9 cellular contexts compared by ENCODE assay signal in the genomic region with DNA sequence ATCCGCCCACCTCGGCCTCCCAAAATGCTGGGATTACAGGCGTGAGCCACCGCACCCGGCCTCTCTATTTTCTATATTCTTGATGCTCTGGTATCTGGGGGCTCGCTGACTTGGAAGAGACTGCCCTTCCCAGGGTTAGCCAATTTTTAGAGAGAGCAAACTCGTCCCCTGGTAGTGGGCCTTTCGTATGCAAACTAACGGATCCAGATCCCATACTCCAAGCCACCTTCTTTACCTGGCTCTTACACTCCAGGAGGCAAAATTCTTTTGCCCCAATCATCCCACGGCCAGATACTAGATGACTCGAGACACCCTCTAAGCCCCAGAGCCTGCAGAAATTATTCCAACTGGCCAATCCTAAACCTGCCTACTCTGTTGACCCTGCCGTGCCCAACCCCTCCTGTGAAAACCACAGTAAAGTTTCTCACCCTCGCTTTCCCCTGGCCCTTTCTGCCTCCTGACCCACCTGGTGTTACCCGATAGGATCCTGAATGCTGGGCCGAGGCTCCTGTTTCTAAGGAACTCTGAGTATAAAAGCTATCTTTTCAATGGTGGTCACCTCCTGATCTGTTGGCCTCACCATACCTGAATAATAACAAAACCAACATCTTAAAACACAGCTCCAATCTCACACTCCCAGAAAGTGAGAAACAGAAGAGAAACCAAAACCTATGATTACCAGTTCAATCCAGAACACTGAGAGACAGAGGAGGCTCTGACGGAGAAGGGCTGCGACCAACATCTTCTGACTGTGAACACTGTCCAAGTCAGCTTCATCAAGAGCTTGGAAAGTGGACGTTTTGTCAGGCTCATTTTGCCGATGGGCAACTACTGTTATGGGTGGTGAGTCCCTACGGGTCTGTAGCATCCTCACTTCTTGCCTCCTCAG. TPM values are rescaled to one million over a fixed set of nuclear protein-coding genes. Genes with fewer than 3 reads are reported as not detected.
DNase-seq lines count a peak whose midpoint lies in the region; ATAC-seq and TF ChIP-seq lines count a peak whose summit lies in the region.
"Had no signal": no experiment of that assay in that cellular context is flagged by ENCODE, and none has a peak within 500 bp of the region (broad histone marks: within the 10 kb centered on the region; RNA-seq: fewer than 3 reads in every experiment).

No MANE protein-coding gene starts in this region.

- CTCF ChIA-PET in activated CD8-positive, alpha-beta T cell treated with anti-CD3 and anti-CD28 coated beads for 36 hours (lab: Charles Lee): no interaction called here

- peak overlapping the region; percentile 47 for H3K27ac Mint-ChIP-seq in nephron progenitor cell
- H3K27ac Mint-ChIP-seq in activated CD8-positive, alpha-beta T cell treated with anti-CD3 and anti-CD28 coated beads for 36 hours: no peak overlapping the region
- H3K27ac Mint-ChIP-seq: activated T-helper 1 cell treated with anti-CD3 and anti-CD28 coated beads, Interleukin-12 subunit alpha, Interleukin-12 subunit beta, Interleukin-2, Interleukin-4 antibody, amounts not matched to agents 30 ng/mL and 10 ng/mL and 1 ng/mL, durations not matched to agents 14 hours and 24 hours and 36 hours had no signal

- peak; percentile 91 for ATAC-seq in GM18907 (IDR thresholded peaks at IDR 0.05; ENCODE audit: unreplicated experiment)
- peak; percentile 83 for ATAC-seq in GM21825 (IDR thresholded peaks at IDR 0.05; ENCODE audit: unreplicated experiment)
- peak; percentile 92 for ATAC-seq in HG03378 (IDR thresholded peaks at IDR 0.05; ENCODE audit: unreplicated experiment)
- ATAC-seq in activated CD8-positive, alpha-beta T cell treated with anti-CD3 and anti-CD28 coated beads for 36 hours: no peak

- DNase-seq in nephron progenitor cell: no peak
- no peak for DNase-seq in stimulated activated naive CD4-positive, alpha-beta T cell treated with Interleukin-2 at 50 U/mL for 16 hours (lab: John Stamatoyannopoulos, UW)
- no peak for DNase-seq in COLO829 (ENCODE audit: low spot score)
- DNase-seq in HuH-7.5 (ENCODE audit: low spot score): no peak
- no peak for DNase-seq in activated CD8-positive, alpha-beta T cell treated with anti-CD3 and anti-CD28 coated beads for 36 hours

- H3K27me3 Mint-ChIP-seq in nephron progenitor cell (ENCODE audit: low read depth, poor library complexity): peaks cover 2% of the 10 kb centered on the region
- H3K27me3 Mint-ChIP-seq in activated CD8-positive, alpha-beta T cell treated with anti-CD3 and anti-CD28 coated beads for 36 hours: peaks cover 26% of the 10 kb centered on the region

- H3K36me3 Mint-ChIP-seq in nephron progenitor cell (ENCODE audit: low read depth): no peaks in the 10 kb centered on the region
- H3K36me3 Mint-ChIP-seq in activated CD8-positive, alpha-beta T cell treated with anti-CD3 and anti-CD28 coated beads for 36 hours (ENCODE audit: low read depth): no peaks in the 10 kb centered on the region

- POLR2A ChIA-PET in activated CD8-positive, alpha-beta T cell treated with anti-CD3 and anti-CD28 coated beads for 36 hours (lab: Charles Lee): interaction anchor here (0.5 kb wide), 1 partner anchor 235 kb away, joined by 3 read pairs; no protein-coding TSS in a partner anchor

- intact Hi-C loops in activated CD8-positive, alpha-beta T cell treated with anti-CD3 and anti-CD28 coated beads for 36 hours (cut with micrococcal nuclease): no loop called here

- no peak for TF ChIP-seq CTCF in nephron progenitor cell (IDR thresholded peaks at IDR 0.05)
- no peak for TF ChIP-seq CTCF in activated CD8-positive, alpha-beta T cell treated with anti-CD3 and anti-CD28 coated beads for 36 hours (IDR thresholded peaks at IDR 0.05)

- H3K4me3 Mint-ChIP-seq in nephron progenitor cell: no peak overlapping the region
- H3K4me3 Mint-ChIP-seq in activated CD8-positive, alpha-beta T cell treated with anti-CD3 and anti-CD28 coated beads for 36 hours: no peak overlapping the region
- H3K4me3 Mint-ChIP-seq: activated T-helper 1 cell treated with anti-CD3 and anti-CD28 coated beads, Interleukin-12 subunit alpha, Interleukin-12 subunit beta, Interleukin-2, Interleukin-4 antibody, amounts not matched to agents 30 ng/mL and 10 ng/mL and 1 ng/mL, durations not matched to agents 14 hours and 24 hours and 36 hours had no signal

- H3K9me3 Mint-ChIP-seq in nephron progenitor cell: peaks cover 8% of the 10 kb centered on the region
- H3K9me3 Mint-ChIP-seq in activated CD8-positive, alpha-beta T cell treated with anti-CD3 and anti-CD28 coated beads for 36 hours: no peaks in the 10 kb centered on the region
- H3K9me3 Mint-ChIP-seq: activated T-helper 1 cell treated with anti-CD3 and anti-CD28 coated beads, Interleukin-12 subunit alpha, Interleukin-12 subunit beta, Interleukin-2, Interleukin-4 antibody, amounts not matched to agents 30 ng/mL and 10 ng/mL and 1 ng/mL, durations not matched to agents 14 hours and 24 hours and 36 hours had no signal

- H3K4me1 Mint-ChIP-seq in nephron progenitor cell: peaks cover 24% of the 10 kb centered on the region
- H3K4me1 Mint-ChIP-seq in activated CD8-positive, alpha-beta T cell treated with anti-CD3 and anti-CD28 coated beads for 36 hours (ENCODE audit: low read depth): no peaks in the 10 kb centered on the region

RNA-seq across cellular contexts. Expression of gene ZNF532, which starts 57.6 kb away (rescaled TPM):
- 1 to 10 TPM; 1.3 to 1.8 TPM for total RNA-seq in activated CD8-positive, alpha-beta T cell treated with anti-CD3 and anti-CD28 coated beads for 36 hours
